Comparison of ENCODE assay signal across 19 cellular contexts in the genomic region with DNA sequence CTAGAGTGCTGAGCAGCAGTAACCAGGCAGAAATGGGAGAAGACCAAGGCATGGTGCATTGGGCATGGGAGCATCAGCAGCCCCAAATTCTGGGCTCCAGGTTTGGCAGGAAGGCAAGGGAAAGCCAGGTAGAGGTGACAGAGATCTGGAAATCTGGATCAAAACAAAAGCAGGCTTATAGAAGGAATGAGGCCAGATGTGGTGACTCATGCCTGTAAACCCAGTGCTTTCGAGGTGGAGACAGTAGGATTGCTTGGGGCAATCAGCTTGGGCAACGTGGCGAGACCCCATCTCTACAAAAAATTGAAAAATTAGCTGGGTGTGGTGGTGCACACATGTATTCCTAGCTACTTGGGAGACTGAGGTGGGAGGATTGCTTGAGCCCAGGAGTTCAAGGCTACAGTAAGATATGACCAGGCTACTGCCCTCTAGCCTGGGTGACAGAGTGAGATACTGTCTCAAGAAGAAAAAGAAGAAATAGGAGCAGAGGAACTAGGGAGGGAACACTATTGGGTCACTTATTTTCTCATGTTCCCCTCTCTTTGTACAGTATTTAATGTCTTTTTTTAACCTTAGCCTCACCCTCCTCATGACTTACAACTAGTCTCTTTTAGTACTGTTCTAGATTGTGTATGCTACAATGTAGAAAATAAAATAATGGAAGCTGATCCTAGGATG.
DNase-seq lines count a peak whose midpoint lies in the region; ATAC-seq, FAIRE-seq and TF ChIP-seq lines count a peak whose summit lies in the region.
"Had no signal": no experiment of that assay in that cellular context is flagged by ENCODE, and none has a peak within 500 bp of the region (broad histone marks: within the 10 kb centered on the region; RNA-seq: fewer than 3 reads in every experiment).

No MANE protein-coding gene starts in this region.

- no peaks in the 10 kb centered on the region for H3K36me3 Mint-ChIP-seq in stimulated activated effector memory CD8-positive, alpha-beta T cell treated with anti-CD3 and anti-CD28 coated beads, Interleukin-12 subunit alpha, Interleukin-12 subunit beta, amount 100 ng/mL, for 72 hours

- H3K4me3 Mint-ChIP-seq in stimulated activated effector memory CD8-positive, alpha-beta T cell treated with anti-CD3 and anti-CD28 coated beads, Interleukin-12 subunit alpha, Interleukin-12 subunit beta, amount 100 ng/mL, for 72 hours, result no peak overlapping the region
- H3K4me3 Mint-ChIP-seq: activated CD4-positive, alpha-beta T cell treated with anti-CD3 and anti-CD28 coated beads for 36 hours; naive thymus-derived CD8-positive, alpha-beta T cell had no signal

- FAIRE-seq in HTR-8/SVneo (lab: Jason Lieb, UNC), result no peak

- H3K9me3 Mint-ChIP-seq in stimulated activated effector memory CD8-positive, alpha-beta T cell treated with anti-CD3 and anti-CD28 coated beads, Interleukin-12 subunit alpha, Interleukin-12 subunit beta, amount 100 ng/mL, for 72 hours, result no peaks in the 10 kb centered on the region
- H3K9me3 Mint-ChIP-seq: naive thymus-derived CD8-positive, alpha-beta T cell had no signal

- no peak overlapping the region for H3K4me3 ChIP-seq in epithelial cell of esophagus (ENCODE audit: low read length)
- H3K4me3 ChIP-seq: BLaER1, HAP-1, lung, MG63 had no signal

- no peak for TF ChIP-seq CTCF in epithelial cell of esophagus (IDR thresholded peaks at IDR 0.05; ENCODE audit: insufficient read depth, low read depth, low read length, missing control alignments)

- DNase-seq in GM04504 (ENCODE audit: low read depth) (peak; percentile 10), OCI-M1 (lab: John Stamatoyannopoulos, UW) (peak; percentile 4), epithelial cell of esophagus (ENCODE audit: low read depth) (peak; percentile 56), superior temporal gyrus (ENCODE audit: extremely low spot score) (no peak), HTR-8/SVneo (ENCODE audit: insufficient read length, low spot score) (no peak), NCI-H82 treated with DMSO at 0.1 percent for 48 hours (lab: John Stamatoyannopoulos, UW; ENCODE audit: unreplicated experiment) (no peak)
- DNase-seq in stimulated activated effector memory CD8-positive, alpha-beta T cell treated with anti-CD3 and anti-CD28 coated beads, Interleukin-12 subunit alpha, Interleukin-12 subunit beta, amount 100 ng/mL, for 72 hours (ENCODE audit: low spot score in 2 of 2), result no peak
- DNase-seq: activated CD4-positive, alpha-beta T cell treated with anti-CD3 and anti-CD28 coated beads for 36 hours; activated effector memory CD4-positive, alpha-beta T cell treated with Interleukin-2 at 50 U/mL for 16 hours; DMS 273 treated with DMSO at 0.1 percent for 48 hours; MG63; naive thymus-derived CD8-positive, alpha-beta T cell; NCI-H187; NCI-H446; T1000 had no signal

- peak overlapping the region; percentile 32 for H3K27ac Mint-ChIP-seq in stimulated activated effector memory CD8-positive, alpha-beta T cell treated with anti-CD3 and anti-CD28 coated beads, Interleukin-12 subunit alpha, Interleukin-12 subunit beta, amount 100 ng/mL, for 72 hours
- H3K27ac Mint-ChIP-seq: activated CD4-positive, alpha-beta T cell treated with anti-CD3 and anti-CD28 coated beads for 36 hours; naive thymus-derived CD8-positive, alpha-beta T cell; progenitor cell of endocrine pancreas had no signal

- H3K4me1 Mint-ChIP-seq in stimulated activated effector memory CD8-positive, alpha-beta T cell treated with anti-CD3 and anti-CD28 coated beads, Interleukin-12 subunit alpha, Interleukin-12 subunit beta, amount 100 ng/mL, for 72 hours, result no peaks in the 10 kb centered on the region
- H3K4me1 Mint-ChIP-seq: activated CD4-positive, alpha-beta T cell treated with anti-CD3 and anti-CD28 coated beads for 36 hours had no signal

- ATAC-seq in stimulated activated effector memory CD8-positive, alpha-beta T cell treated with anti-CD3 and anti-CD28 coated beads, Interleukin-12 subunit alpha, Interleukin-12 subunit beta, amount 100 ng/mL, for 72 hours, result no peak
- ATAC-seq: naive thymus-derived CD8-positive, alpha-beta T cell had no signal

Comparison
In these comparisons a context has a peak if more than half of its experiments do, and no peak if none do; other contexts are left out.
1. DNase-seq: peak in GM04504 (single experiment), OCI-M1 (single experiment) and epithelial cell of esophagus (single experiment); none in stimulated activated effector memory CD8-positive, alpha-beta T cell treated with anti-CD3 and anti-CD28 coated beads, Interleukin-12 subunit alpha, Interleukin-12 subunit beta, amount 100 ng/mL, for 72 hours (0 of 2), superior temporal gyrus (single experiment), HTR-8/SVneo (single experiment) and NCI-H82 treated with DMSO at 0.1 percent for 48 hours (single experiment).